18 cellular contexts compared by ENCODE assay signal in genomic region chr12:52144512-52145227, GRCh38. TPM values are rescaled to one million over a fixed set of nuclear protein-coding genes. Genes with fewer than 3 reads are reported as not detected.
DNase-seq lines count a peak whose midpoint lies in the region; ATAC-seq and TF ChIP-seq lines count a peak whose summit lies in the region.
"Had no signal": no experiment of that assay in that cellular context is flagged by ENCODE, and none has a peak within 500 bp of the region (broad histone marks: within the 10 kb centered on the region; RNA-seq: fewer than 3 reads in every experiment).

No MANE protein-coding gene starts in this region.

- H3K27me3 ChIP-seq in ACC112 (ENCODE audit: insufficient read depth, low read length) (no peaks in the 10 kb centered on the region), RWPE2 (ENCODE audit: insufficient read depth, poor library complexity, severe bottlenecking) (no peaks in the 10 kb centered on the region), foreskin keratinocyte (no peaks in the 10 kb centered on the region), osteoblast (ENCODE audit: insufficient read depth, low read length) (no peaks in the 10 kb centered on the region)
- H3K27me3 ChIP-seq: ovary had no signal

- TF ChIP-seq CTCF in RWPE2 (IDR thresholded peaks at IDR 0.05; ENCODE audit: poor library complexity, severe bottlenecking) (no peak), foreskin keratinocyte (conservative IDR thresholded peaks at IDR 0.05) (no peak), osteoblast (IDR thresholded peaks at IDR 0.05; ENCODE audit: extremely low read depth, low read depth, low read length) (no peak)

- H3K79me2 ChIP-seq in ACC112 (ENCODE audit: control insufficient read depth, insufficient read depth, low read length, unreplicated experiment) (peaks cover 8% of the 10 kb centered on the region), osteoblast (ENCODE audit: insufficient read depth, low read length) (no peaks in the 10 kb centered on the region)

- H3K9me3 ChIP-seq in RWPE2 (ENCODE audit: severe bottlenecking) (no peaks in the 10 kb centered on the region), osteoblast (ENCODE audit: low read depth, low read length) (no peaks in the 10 kb centered on the region)
- H3K9me3 ChIP-seq: ovary had no signal

- no peak overlapping the region for H3K4me2 ChIP-seq in osteoblast (ENCODE audit: insufficient read depth, low read length)
- H3K4me2 ChIP-seq: KMS-11 had no signal

- no peaks in the 10 kb centered on the region for H3K36me3 ChIP-seq in ACC112 (ENCODE audit: insufficient read depth, low read length)
- H3K36me3 ChIP-seq in RWPE2 (ENCODE audit: low read depth): no peaks in the 10 kb centered on the region
- H3K36me3 ChIP-seq in osteoblast (ENCODE audit: insufficient read depth, low read length): no peaks in the 10 kb centered on the region
- H3K36me3 ChIP-seq: ovary had no signal

- H4K20me1 ChIP-seq in osteoblast (ENCODE audit: insufficient read depth, low read length): no peaks in the 10 kb centered on the region

- ATAC-seq in RWPE2 (ENCODE audit: low read depth) (no peak), foreskin keratinocyte (no peak), HG03095 (IDR thresholded peaks at IDR 0.05; ENCODE audit: unreplicated experiment) (no peak)

- H3K4me1 ChIP-seq in ACC112 (ENCODE audit: control insufficient read depth, insufficient read depth, low read length, unreplicated experiment) (peaks cover 55% of the 10 kb centered on the region), RWPE2 (ENCODE audit: insufficient read depth, poor library complexity, severe bottlenecking) (peaks cover 55% of the 10 kb centered on the region), foreskin keratinocyte (peaks cover 48% of the 10 kb centered on the region), osteoblast (ENCODE audit: insufficient read depth, low read length) (peaks cover 20% of the 10 kb centered on the region)

- H3K4me3 ChIP-seq in ACC112 (ENCODE audit: low read depth, low read length) (no peak overlapping the region), RWPE2 (ENCODE audit: severe bottlenecking) (no peak overlapping the region), osteoblast (ENCODE audit: insufficient read depth, low read length) (no peak overlapping the region)
- H3K4me3 ChIP-seq: ovary had no signal

- H3K27ac ChIP-seq in ACC112 (ENCODE audit: low read depth, low read length) (peak overlapping the region; percentile 99), RWPE2 (ENCODE audit: poor library complexity, severe bottlenecking) (peak overlapping the region; percentile 100), foreskin keratinocyte (peak overlapping the region; percentile 100), osteoblast (ENCODE audit: low read depth, low read length) (peak overlapping the region; percentile 33)
- H3K27ac ChIP-seq: KMS-11, ovary had no signal

- H2AFZ ChIP-seq in ACC112 (ENCODE audit: low read length, unreplicated experiment) (no peak overlapping the region), osteoblast (ENCODE audit: low read length) (no peak overlapping the region)

- DNase-seq in RWPE2 (ENCODE audit: low spot score): no peak
- no peak for DNase-seq in foreskin keratinocyte
- DNase-seq in osteoblast (ENCODE audit: insufficient read length, low spot score, missing footprints): peak; percentile 76
- no peak for DNase-seq in NCI-H2196 (lab: John Stamatoyannopoulos, UW; ENCODE audit: unreplicated experiment)
- no peak for DNase-seq in NCI-H2029 treated with DMSO at 0.1 percent for 48 hours (lab: John Stamatoyannopoulos, UW)
- no peak for DNase-seq in anterior cingulate cortex (lab: John Stamatoyannopoulos, UW)
- DNase-seq: ACHN; amniotic stem cell; cerebellar nuclear complex; midbrain; NCI-H1105 treated with DMSO at 0.1 percent for 48 hours; ovary; stimulated activated naive CD4-positive, alpha-beta T cell had no signal

RNA-seq across cellular contexts. Expression of gene KRT80, which starts 47.1 kb away (rescaled TPM):
- total RNA-seq in foreskin keratinocyte (2.5 and 5.3 TPM in 2 replicates), osteoblast (0.59 and 0.72 TPM in 2 replicates)
- 2.2 and 4.1 TPM in 2 replicates for polyA plus RNA-seq in foreskin keratinocyte
- total RNA-seq: activated CD8-positive, alpha-beta memory T cell treated with anti-CD3 and anti-CD28 coated beads for 36 hours; activated T-helper 2 cell treated with anti-CD3 and anti-CD28 coated beads, Interferon-gamma antibody, Interleukin-2, Interleukin-4, amounts not matched to agents 10 μg/mL and 5 μg/mL and 100 μg/mL, durations not matched to agents 14 hours and 24 hours and 36 hours had no signal

Comparison
In these comparisons a context has a peak if more than half of its experiments do, and no peak if none do; other contexts are left out.
1. H3K27ac ChIP-seq: peak in every context shown above with its lines; median percentile 100 in RWPE2; 100 in foreskin keratinocyte; 99 in ACC112; 33 in osteoblast.